27 cellular contexts compared by ENCODE assay signal in genomic region chr15:62612183-62612733, GRCh38.
"Had no signal": no experiment of that assay in that cellular context is flagged by ENCODE, and none has a peak within 500 bp of the region (broad histone marks: within the 10 kb centered on the region; RNA-seq: fewer than 3 reads in every experiment).

No MANE protein-coding gene starts in this region.

- H3K27me3 ChIP-seq: neural progenitor cell, ovary, right lobe of liver, sigmoid colon, spleen, suprapubic skin, testis, tibial artery, transverse colon, vagina had no signal

- H3K9ac ChIP-seq: neural progenitor cell, parathyroid adenoma had no signal

- DNase-seq: natural killer cell; occipital lobe; ovary; posterior cingulate gyrus; psoas muscle; right cardiac atrium; right lobe of liver; sigmoid colon; small intestine; spleen; stimulated activated CD4-positive, alpha-beta T cell treated with anti-CD3 and anti-CD28 coated beads, Interleukin-12 subunit alpha, Interleukin-12 subunit beta, amount 100 ng/mL, for 4 hours; stimulated activated CD4-positive, alpha-beta T cell treated with anti-CD3 and anti-CD28 coated beads, Interleukin-1b, Interleukin-23, amount 100 ng/mL, for 48 hours; stimulated activated CD4-positive, alpha-beta T cell treated with anti-CD3 and anti-CD28 coated beads, Interleukin-4, amount 100 ng/mL, for 1 hour; stimulated activated CD4-positive, alpha-beta T cell treated with anti-CD3 and anti-CD28 coated beads, Interleukin-4, amount 100 ng/mL, for 4 hours; stimulated activated CD8-positive, alpha-beta memory T cell treated with anti-CD3 and anti-CD28 coated beads, Interleukin-4, amount 100 ng/mL, for 48 hours; stimulated activated naive CD4-positive, alpha-beta T cell; stimulated activated naive CD8-positive, alpha-beta T cell treated with anti-CD3 and anti-CD28 coated beads, Interleukin-15, amount 100 ng/mL, for 72 hours; stimulated activated naive CD8-positive, alpha-beta T cell treated with anti-CD3 and anti-CD28 coated beads, Interleukin-15, Interleukin-2, amounts not matched to agents 100 U/mL and 50 U/mL, for 24 hours; substantia nigra; testis; tibial artery; transverse colon had no signal

- FAIRE-seq: small intestine had no signal

- H3K4me2 ChIP-seq: neural progenitor cell had no signal

- H3K27ac ChIP-seq: neural progenitor cell, ovary, parathyroid adenoma, psoas muscle, right lobe of liver, sigmoid colon, spleen, suprapubic skin, testis, tibial artery, transverse colon, vagina had no signal

- ATAC-seq: natural killer cell; psoas muscle; right cardiac atrium; right lobe of liver; stimulated activated memory B cell treated with anti-CD40 and anti-IgM and Interleukin-4, amounts not matched to agents 10 μg/mL and 1 μg/mL and 100 μg/mL, for 72 hours; stimulated activated naive CD8-positive, alpha-beta T cell treated with anti-CD3 and anti-CD28 coated beads, Interleukin-15, amount 100 ng/mL, for 72 hours; stimulated activated naive CD8-positive, alpha-beta T cell treated with anti-CD3 and anti-CD28 coated beads, Interleukin-15, Interleukin-2, amounts not matched to agents 100 U/mL and 50 U/mL, for 24 hours had no signal

- H3K9me3 ChIP-seq: ovary, psoas muscle, right lobe of liver, sigmoid colon, spleen, suprapubic skin, testis, tibial artery, transverse colon, vagina had no signal

- H3K4me1 ChIP-seq: neural progenitor cell, parathyroid adenoma, right lobe of liver, spleen, testis had no signal

- H3K79me2 ChIP-seq: parathyroid adenoma had no signal

- H3K4me3 ChIP-seq: neural progenitor cell, ovary, psoas muscle, right lobe of liver, sigmoid colon, spleen, suprapubic skin, testis, tibial artery, transverse colon, vagina had no signal

- H3K36me3 ChIP-seq: neural progenitor cell, ovary, right lobe of liver, sigmoid colon, spleen, suprapubic skin, tibial artery, transverse colon, vagina had no signal

- H2AFZ ChIP-seq: neural progenitor cell, parathyroid adenoma had no signal
